18 cellular contexts compared by ENCODE assay signal in the genomic region with DNA sequence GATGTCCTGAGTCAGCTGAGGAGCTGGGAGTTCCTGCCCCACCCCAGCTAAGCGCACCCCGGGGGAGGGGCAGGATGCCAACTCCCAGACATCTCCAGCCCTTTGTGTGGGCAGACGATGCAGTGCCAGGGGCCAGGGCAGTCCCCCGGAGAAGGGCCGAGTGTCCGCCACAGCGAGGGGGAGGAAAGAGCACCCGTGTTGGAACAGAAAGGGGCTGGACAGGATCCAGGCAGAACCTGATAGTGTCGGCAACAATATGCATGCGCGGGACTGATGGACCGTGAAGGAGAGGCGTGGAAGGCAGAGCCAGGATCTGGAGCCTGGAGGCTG.
"Had no signal": no experiment of that assay in that cellular context is flagged by ENCODE, and none has a peak within 500 bp of the region (broad histone marks: within the 10 kb centered on the region; RNA-seq: fewer than 3 reads in every experiment).

No MANE protein-coding gene starts in this region.

- H3K4me3 ChIP-seq: body of pancreas, colonic mucosa, gastroesophageal sphincter, heart right ventricle, spleen, upper lobe of right lung had no signal

- H3K9me3 ChIP-seq: body of pancreas, colonic mucosa, gastroesophageal sphincter, neutrophil, spleen, upper lobe of right lung had no signal

- ATAC-seq: activated CD8-positive, alpha-beta T cell treated with anti-CD3 and anti-CD28 coated beads for 36 hours; activated T-helper 17 cell treated with anti-CD3 and anti-CD28 coated beads, Interleukin-2, amount 50 U/mL, for 72 hours; body of pancreas; esophagus mucosa; gastroesophageal sphincter; heart right ventricle; left ventricle myocardium superior; natural killer cell; stimulated activated naive B cell treated with anti-CD40 and anti-IgM and Interleukin-4, amounts not matched to agents 10 μg/mL and 1 μg/mL and 100 μg/mL, for 72 hours; T-cell; upper lobe of right lung had no signal

- H3K4me1 ChIP-seq: body of pancreas, colonic mucosa, gastroesophageal sphincter, heart right ventricle, spleen, upper lobe of right lung had no signal

- DNase-seq: activated CD4-positive, alpha-beta T cell treated with anti-CD3 and anti-CD28 coated beads for 48 hours; activated CD4-positive, CD25-positive, alpha-beta regulatory T cell; activated CD8-positive, alpha-beta T cell treated with anti-CD3 and anti-CD28 coated beads for 36 hours; activated naive CD4-positive, alpha-beta T cell treated with anti-CD3 and anti-CD28 coated beads for 36 hours; activated T-cell treated with anti-CD3 and anti-CD28 coated beads, Interleukin-2, amount 50 U/mL, for 1 hour; body of pancreas; heart right ventricle; left ventricle myocardium superior; natural killer cell; spleen; stimulated activated naive B cell treated with anti-CD40 and anti-IgM and Interleukin-4, amounts not matched to agents 10 μg/mL and 1 μg/mL and 100 μg/mL, for 72 hours; T-cell; upper lobe of right lung had no signal

- H3K27ac ChIP-seq: body of pancreas, colonic mucosa, gastroesophageal sphincter, heart right ventricle, neutrophil, spleen, upper lobe of right lung had no signal
